1 cellular context compared by ENCODE assay signal in the genomic region with DNA sequence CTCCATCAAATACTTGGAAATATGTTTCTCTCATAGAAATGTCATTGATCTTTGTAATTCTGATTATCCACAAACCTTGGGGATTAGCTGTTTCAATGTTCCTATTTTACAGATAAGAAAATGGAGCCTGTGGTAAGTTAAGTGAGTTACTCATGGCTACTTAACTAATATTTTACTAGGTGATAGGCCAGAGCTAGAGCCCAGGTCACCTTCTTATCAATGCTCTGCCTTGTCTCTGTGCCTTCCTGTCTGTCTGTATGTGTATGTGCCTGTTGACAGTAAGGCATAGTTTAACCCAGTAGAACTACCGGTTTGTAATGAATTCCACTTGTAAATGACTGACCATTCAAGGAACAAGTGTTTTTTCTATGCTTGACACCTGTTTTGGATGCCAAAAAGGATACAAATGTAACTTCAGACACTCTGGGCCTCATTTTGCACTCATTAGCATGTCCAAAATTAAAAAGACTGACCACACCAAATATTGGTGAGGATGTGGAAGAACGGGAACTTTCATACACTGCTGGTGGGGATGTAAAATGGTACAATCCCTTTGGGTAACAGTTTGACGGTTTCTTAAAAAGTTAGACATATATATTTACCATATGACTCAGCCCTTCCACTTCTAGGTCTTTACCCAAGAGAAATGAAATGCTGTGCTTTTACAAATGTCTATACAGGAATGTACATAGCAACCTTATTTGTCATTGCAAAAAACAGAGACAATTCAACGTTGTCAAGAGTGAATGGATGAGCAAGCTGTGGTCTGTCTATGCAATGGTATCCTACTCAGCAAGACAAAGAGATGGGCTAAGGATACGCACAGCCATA.
TF ChIP-seq lines count a peak whose summit lies in the region.

No MANE protein-coding gene starts in this region.

TF ChIP-seq in HepG2, 621 proteins besides CTCF, POLR2A, EP300 and RAD21 (continued from another document and continues in another):
- TF ChIP-seq ZBTB8A (CRISPR knock-in tag; IDR thresholded peaks at IDR 0.05; ENCODE audit: borderline replicate concordance, low read depth) (no peak), SP4 (CRISPR knock-in tag; IDR thresholded peaks at IDR 0.05) (no peak), TEAD3 (CRISPR knock-in tag; optimal IDR thresholded peaks at IDR 0.05; ENCODE audit: borderline replicate concordance) (peak; percentile 61), BHLHE40 (IDR thresholded peaks at IDR 0.05; ENCODE audit: low read length) (no peak), ASH2L (IDR thresholded peaks at IDR 0.05; ENCODE audit: insufficient read length, low read depth, low read length) (peak; percentile 96), ELF1 (CRISPR knock-in tag; IDR thresholded peaks at IDR 0.05) (peak; percentile 36; the same call in 1 of the 2 replicates), ZC3H13 (CRISPR knock-in tag; IDR thresholded peaks at IDR 0.05) (no peak), KDM2A (CRISPR knock-in tag; IDR thresholded peaks at IDR 0.05; ENCODE audit: borderline replicate concordance, low read depth) (no peak), GPN1 (CRISPR knock-in tag; IDR thresholded peaks at IDR 0.05; ENCODE audit: borderline replicate concordance) (no peak), SKI (IDR thresholded peaks at IDR 0.05; ENCODE audit: partially characterized antibody) (peak; percentile 94), FIP1L1 (IDR thresholded peaks at IDR 0.05; ENCODE audit: borderline replicate concordance, insufficient read depth, low read depth, low read length) (no peak), SMARCC2 (IDR thresholded peaks at IDR 0.05) (peak; percentile 72; the same call in 1 of the 2 replicates), FOXO1 (CRISPR knock-in tag; IDR thresholded peaks at IDR 0.05) (peak; percentile 42; the same call in 1 of the 2 replicates), MIER2 (CRISPR knock-in tag; IDR thresholded peaks at IDR 0.05) (peak; percentile 55), ZSCAN31 (CRISPR knock-in tag; IDR thresholded peaks at IDR 0.05; ENCODE audit: low read depth) (no peak), RARA (CRISPR knock-in tag; IDR thresholded peaks at IDR 0.05) (peak; percentile 85)
- TF ChIP-seq, protein P1, sequence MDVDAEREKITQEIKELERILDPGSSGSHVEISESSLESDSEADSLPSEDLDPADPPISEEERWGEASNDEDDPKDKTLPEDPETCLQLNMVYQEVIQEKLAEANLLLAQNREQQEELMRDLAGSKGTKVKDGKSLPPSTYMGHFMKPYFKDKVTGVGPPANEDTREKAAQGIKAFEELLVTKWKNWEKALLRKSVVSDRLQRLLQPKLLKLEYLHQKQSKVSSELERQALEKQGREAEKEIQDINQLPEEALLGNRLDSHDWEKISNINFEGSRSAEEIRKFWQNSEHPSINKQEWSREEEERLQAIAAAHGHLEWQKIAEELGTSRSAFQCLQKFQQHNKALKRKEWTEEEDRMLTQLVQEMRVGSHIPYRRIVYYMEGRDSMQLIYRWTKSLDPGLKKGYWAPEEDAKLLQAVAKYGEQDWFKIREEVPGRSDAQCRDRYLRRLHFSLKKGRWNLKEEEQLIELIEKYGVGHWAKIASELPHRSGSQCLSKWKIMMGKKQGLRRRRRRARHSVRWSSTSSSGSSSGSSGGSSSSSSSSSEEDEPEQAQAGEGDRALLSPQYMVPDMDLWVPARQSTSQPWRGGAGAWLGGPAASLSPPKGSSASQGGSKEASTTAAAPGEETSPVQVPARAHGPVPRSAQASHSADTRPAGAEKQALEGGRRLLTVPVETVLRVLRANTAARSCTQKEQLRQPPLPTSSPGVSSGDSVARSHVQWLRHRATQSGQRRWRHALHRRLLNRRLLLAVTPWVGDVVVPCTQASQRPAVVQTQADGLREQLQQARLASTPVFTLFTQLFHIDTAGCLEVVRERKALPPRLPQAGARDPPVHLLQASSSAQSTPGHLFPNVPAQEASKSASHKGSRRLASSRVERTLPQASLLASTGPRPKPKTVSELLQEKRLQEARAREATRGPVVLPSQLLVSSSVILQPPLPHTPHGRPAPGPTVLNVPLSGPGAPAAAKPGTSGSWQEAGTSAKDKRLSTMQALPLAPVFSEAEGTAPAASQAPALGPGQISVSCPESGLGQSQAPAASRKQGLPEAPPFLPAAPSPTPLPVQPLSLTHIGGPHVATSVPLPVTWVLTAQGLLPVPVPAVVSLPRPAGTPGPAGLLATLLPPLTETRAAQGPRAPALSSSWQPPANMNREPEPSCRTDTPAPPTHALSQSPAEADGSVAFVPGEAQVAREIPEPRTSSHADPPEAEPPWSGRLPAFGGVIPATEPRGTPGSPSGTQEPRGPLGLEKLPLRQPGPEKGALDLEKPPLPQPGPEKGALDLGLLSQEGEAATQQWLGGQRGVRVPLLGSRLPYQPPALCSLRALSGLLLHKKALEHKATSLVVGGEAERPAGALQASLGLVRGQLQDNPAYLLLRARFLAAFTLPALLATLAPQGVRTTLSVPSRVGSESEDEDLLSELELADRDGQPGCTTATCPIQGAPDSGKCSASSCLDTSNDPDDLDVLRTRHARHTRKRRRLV (CRISPR knock-in tag; IDR thresholded peaks at IDR 0.05) = 0 out of 2 replicates have a peak, but pooled peaks have one; percentile 65
- TF ChIP-seq, protein P2, sequence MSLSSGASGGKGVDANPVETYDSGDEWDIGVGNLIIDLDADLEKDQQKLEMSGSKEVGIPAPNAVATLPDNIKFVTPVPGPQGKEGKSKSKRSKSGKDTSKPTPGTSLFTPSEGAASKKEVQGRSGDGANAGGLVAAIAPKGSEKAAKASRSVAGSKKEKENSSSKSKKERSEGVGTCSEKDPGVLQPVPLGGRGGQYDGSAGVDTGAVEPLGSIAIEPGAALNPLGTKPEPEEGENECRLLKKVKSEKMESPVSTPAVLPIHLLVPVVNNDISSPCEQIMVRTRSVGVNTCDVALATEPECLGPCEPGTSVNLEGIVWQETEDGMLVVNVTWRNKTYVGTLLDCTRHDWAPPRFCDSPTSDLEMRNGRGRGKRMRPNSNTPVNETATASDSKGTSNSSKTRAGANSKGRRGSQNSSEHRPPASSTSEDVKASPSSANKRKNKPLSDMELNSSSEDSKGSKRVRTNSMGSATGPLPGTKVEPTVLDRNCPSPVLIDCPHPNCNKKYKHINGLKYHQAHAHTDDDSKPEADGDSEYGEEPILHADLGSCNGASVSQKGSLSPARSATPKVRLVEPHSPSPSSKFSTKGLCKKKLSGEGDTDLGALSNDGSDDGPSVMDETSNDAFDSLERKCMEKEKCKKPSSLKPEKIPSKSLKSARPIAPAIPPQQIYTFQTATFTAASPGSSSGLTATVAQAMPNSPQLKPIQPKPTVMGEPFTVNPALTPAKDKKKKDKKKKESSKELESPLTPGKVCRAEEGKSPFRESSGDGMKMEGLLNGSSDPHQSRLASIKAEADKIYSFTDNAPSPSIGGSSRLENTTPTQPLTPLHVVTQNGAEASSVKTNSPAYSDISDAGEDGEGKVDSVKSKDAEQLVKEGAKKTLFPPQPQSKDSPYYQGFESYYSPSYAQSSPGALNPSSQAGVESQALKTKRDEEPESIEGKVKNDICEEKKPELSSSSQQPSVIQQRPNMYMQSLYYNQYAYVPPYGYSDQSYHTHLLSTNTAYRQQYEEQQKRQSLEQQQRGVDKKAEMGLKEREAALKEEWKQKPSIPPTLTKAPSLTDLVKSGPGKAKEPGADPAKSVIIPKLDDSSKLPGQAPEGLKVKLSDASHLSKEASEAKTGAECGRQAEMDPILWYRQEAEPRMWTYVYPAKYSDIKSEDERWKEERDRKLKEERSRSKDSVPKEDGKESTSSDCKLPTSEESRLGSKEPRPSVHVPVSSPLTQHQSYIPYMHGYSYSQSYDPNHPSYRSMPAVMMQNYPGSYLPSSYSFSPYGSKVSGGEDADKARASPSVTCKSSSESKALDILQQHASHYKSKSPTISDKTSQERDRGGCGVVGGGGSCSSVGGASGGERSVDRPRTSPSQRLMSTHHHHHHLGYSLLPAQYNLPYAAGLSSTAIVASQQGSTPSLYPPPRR (CRISPR knock-in tag; IDR thresholded peaks at IDR 0.05; ENCODE audit: borderline replicate concordance) = no peak
- TF ChIP-seq, protein P3, sequence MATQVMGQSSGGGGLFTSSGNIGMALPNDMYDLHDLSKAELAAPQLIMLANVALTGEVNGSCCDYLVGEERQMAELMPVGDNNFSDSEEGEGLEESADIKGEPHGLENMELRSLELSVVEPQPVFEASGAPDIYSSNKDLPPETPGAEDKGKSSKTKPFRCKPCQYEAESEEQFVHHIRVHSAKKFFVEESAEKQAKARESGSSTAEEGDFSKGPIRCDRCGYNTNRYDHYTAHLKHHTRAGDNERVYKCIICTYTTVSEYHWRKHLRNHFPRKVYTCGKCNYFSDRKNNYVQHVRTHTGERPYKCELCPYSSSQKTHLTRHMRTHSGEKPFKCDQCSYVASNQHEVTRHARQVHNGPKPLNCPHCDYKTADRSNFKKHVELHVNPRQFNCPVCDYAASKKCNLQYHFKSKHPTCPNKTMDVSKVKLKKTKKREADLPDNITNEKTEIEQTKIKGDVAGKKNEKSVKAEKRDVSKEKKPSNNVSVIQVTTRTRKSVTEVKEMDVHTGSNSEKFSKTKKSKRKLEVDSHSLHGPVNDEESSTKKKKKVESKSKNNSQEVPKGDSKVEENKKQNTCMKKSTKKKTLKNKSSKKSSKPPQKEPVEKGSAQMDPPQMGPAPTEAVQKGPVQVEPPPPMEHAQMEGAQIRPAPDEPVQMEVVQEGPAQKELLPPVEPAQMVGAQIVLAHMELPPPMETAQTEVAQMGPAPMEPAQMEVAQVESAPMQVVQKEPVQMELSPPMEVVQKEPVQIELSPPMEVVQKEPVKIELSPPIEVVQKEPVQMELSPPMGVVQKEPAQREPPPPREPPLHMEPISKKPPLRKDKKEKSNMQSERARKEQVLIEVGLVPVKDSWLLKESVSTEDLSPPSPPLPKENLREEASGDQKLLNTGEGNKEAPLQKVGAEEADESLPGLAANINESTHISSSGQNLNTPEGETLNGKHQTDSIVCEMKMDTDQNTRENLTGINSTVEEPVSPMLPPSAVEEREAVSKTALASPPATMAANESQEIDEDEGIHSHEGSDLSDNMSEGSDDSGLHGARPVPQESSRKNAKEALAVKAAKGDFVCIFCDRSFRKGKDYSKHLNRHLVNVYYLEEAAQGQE (IDR thresholded peaks at IDR 0.05; ENCODE audit: borderline replicate concordance in 1 of 2, low read depth in 1 of 2, low read length in 2 of 2) = 0 out of 4 replicates have a peak, but pooled peaks of 1 of the 2 experiments have one; percentile 9
- TF ChIP-seq, protein P4, sequence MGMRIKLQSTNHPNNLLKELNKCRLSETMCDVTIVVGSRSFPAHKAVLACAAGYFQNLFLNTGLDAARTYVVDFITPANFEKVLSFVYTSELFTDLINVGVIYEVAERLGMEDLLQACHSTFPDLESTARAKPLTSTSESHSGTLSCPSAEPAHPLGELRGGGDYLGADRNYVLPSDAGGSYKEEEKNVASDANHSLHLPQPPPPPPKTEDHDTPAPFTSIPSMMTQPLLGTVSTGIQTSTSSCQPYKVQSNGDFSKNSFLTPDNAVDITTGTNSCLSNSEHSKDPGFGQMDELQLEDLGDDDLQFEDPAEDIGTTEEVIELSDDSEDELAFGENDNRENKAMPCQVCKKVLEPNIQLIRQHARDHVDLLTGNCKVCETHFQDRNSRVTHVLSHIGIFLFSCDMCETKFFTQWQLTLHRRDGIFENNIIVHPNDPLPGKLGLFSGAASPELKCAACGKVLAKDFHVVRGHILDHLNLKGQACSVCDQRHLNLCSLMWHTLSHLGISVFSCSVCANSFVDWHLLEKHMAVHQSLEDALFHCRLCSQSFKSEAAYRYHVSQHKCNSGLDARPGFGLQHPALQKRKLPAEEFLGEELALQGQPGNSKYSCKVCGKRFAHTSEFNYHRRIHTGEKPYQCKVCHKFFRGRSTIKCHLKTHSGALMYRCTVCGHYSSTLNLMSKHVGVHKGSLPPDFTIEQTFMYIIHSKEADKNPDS (CRISPR knock-in tag; IDR thresholded peaks at IDR 0.05) = no peak
- TF ChIP-seq, protein P5, sequence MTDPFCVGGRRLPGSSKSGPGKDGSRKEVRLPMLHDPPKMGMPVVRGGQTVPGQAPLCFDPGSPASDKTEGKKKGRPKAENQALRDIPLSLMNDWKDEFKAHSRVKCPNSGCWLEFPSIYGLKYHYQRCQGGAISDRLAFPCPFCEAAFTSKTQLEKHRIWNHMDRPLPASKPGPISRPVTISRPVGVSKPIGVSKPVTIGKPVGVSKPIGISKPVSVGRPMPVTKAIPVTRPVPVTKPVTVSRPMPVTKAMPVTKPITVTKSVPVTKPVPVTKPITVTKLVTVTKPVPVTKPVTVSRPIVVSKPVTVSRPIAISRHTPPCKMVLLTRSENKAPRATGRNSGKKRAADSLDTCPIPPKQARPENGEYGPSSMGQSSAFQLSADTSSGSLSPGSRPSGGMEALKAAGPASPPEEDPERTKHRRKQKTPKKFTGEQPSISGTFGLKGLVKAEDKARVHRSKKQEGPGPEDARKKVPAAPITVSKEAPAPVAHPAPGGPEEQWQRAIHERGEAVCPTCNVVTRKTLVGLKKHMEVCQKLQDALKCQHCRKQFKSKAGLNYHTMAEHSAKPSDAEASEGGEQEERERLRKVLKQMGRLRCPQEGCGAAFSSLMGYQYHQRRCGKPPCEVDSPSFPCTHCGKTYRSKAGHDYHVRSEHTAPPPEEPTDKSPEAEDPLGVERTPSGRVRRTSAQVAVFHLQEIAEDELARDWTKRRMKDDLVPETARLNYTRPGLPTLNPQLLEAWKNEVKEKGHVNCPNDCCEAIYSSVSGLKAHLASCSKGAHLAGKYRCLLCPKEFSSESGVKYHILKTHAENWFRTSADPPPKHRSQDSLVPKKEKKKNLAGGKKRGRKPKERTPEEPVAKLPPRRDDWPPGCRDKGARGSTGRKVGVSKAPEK (CRISPR knock-in tag; IDR thresholded peaks at IDR 0.05; ENCODE audit: borderline replicate concordance) = no peak
- TF ChIP-seq, protein P6, sequence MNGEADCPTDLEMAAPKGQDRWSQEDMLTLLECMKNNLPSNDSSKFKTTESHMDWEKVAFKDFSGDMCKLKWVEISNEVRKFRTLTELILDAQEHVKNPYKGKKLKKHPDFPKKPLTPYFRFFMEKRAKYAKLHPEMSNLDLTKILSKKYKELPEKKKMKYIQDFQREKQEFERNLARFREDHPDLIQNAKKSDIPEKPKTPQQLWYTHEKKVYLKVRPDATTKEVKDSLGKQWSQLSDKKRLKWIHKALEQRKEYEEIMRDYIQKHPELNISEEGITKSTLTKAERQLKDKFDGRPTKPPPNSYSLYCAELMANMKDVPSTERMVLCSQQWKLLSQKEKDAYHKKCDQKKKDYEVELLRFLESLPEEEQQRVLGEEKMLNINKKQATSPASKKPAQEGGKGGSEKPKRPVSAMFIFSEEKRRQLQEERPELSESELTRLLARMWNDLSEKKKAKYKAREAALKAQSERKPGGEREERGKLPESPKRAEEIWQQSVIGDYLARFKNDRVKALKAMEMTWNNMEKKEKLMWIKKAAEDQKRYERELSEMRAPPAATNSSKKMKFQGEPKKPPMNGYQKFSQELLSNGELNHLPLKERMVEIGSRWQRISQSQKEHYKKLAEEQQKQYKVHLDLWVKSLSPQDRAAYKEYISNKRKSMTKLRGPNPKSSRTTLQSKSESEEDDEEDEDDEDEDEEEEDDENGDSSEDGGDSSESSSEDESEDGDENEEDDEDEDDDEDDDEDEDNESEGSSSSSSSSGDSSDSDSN (CRISPR knock-in tag; IDR thresholded peaks at IDR 0.05) = no peak
- TF ChIP-seq, protein P7, sequence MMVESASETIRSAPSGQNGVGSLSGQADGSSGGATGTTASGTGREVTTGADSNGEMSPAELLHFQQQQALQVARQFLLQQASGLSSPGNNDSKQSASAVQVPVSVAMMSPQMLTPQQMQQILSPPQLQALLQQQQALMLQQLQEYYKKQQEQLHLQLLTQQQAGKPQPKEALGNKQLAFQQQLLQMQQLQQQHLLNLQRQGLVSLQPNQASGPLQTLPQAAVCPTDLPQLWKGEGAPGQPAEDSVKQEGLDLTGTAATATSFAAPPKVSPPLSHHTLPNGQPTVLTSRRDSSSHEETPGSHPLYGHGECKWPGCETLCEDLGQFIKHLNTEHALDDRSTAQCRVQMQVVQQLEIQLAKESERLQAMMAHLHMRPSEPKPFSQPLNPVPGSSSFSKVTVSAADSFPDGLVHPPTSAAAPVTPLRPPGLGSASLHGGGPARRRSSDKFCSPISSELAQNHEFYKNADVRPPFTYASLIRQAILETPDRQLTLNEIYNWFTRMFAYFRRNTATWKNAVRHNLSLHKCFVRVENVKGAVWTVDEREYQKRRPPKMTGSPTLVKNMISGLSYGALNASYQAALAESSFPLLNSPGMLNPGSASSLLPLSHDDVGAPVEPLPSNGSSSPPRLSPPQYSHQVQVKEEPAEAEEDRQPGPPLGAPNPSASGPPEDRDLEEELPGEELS (CRISPR knock-in tag; IDR thresholded peaks at IDR 0.05) = peak; percentile 73
